ENCODE assay signal across 1 cellular context in the genomic region with DNA sequence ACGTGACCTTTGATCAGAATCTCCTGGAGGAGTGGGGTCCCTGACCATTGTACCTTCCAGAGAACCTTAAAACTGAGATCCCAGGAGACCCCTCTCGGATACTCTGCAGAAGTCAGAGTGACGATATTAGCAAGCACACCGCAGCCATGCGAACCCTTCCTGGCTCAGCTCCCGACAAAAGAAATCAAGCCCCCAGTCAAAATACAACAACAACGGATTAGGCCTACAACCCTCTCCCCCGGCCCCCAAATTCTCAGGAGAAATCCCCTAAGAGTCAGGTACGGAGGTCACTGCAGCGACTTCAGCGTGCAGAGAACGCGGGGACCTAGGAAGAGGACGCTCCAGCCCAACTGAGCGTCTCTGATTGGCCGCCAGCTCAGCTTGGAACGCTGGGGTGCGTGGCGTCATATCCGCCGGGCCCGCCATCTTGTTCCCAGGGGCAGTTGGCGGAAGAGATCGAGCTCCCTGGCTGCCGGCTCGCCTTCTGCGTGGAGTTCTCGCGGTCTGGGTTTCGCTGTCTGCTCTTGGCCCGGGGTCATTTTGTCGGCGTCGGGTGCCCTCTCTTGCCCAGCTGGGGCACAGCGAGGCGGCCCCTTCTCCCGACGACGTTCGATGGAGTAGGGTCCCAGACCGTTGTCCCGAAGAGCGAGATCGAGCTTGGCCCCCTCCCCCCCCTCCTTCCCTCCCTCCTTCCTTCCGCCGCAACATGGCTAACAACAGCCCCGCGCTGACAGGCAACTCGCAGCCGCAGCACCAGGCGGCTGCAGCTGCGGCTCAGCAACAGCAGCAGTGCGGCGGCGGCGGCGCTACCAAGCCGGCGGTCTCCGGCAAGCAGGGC.
TF ChIP-seq lines count a peak whose summit lies in the region.

A gene with protein sequence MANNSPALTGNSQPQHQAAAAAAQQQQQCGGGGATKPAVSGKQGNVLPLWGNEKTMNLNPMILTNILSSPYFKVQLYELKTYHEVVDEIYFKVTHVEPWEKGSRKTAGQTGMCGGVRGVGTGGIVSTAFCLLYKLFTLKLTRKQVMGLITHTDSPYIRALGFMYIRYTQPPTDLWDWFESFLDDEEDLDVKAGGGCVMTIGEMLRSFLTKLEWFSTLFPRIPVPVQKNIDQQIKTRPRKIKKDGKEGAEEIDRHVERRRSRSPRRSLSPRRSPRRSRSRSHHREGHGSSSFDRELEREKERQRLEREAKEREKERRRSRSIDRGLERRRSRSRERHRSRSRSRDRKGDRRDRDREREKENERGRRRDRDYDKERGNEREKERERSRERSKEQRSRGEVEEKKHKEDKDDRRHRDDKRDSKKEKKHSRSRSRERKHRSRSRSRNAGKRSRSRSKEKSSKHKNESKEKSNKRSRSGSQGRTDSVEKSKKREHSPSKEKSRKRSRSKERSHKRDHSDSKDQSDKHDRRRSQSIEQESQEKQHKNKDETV (plus strand): TSS at position 425 of the 838 bp plus-strand sequence. CDS start 282 bp downstream, at position 707.

TF ChIP-seq in HepG2, 621 proteins besides CTCF, POLR2A, EP300 and RAD21 (continued from another document and continues in another):
- TF ChIP-seq, protein P1, sequence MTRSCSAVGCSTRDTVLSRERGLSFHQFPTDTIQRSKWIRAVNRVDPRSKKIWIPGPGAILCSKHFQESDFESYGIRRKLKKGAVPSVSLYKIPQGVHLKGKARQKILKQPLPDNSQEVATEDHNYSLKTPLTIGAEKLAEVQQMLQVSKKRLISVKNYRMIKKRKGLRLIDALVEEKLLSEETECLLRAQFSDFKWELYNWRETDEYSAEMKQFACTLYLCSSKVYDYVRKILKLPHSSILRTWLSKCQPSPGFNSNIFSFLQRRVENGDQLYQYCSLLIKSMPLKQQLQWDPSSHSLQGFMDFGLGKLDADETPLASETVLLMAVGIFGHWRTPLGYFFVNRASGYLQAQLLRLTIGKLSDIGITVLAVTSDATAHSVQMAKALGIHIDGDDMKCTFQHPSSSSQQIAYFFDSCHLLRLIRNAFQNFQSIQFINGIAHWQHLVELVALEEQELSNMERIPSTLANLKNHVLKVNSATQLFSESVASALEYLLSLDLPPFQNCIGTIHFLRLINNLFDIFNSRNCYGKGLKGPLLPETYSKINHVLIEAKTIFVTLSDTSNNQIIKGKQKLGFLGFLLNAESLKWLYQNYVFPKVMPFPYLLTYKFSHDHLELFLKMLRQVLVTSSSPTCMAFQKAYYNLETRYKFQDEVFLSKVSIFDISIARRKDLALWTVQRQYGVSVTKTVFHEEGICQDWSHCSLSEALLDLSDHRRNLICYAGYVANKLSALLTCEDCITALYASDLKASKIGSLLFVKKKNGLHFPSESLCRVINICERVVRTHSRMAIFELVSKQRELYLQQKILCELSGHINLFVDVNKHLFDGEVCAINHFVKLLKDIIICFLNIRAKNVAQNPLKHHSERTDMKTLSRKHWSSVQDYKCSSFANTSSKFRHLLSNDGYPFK (CRISPR knock-in tag; IDR thresholded peaks at IDR 0.05; ENCODE audit: borderline replicate concordance) = peak; percentile 94; the same call in 1 of the 2 replicates
- TF ChIP-seq, protein P2, sequence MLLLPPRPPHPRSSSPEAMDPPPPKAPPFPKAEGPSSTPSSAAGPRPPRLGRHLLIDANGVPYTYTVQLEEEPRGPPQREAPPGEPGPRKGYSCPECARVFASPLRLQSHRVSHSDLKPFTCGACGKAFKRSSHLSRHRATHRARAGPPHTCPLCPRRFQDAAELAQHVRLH (CRISPR knock-in tag; IDR thresholded peaks at IDR 0.05; ENCODE audit: borderline replicate concordance, low read depth) = peak; percentile 79; the same call in 1 of the 2 replicates
- no peak for TF ChIP-seq MIER2 (CRISPR knock-in tag; IDR thresholded peaks at IDR 0.05)
- TF ChIP-seq, protein P3, sequence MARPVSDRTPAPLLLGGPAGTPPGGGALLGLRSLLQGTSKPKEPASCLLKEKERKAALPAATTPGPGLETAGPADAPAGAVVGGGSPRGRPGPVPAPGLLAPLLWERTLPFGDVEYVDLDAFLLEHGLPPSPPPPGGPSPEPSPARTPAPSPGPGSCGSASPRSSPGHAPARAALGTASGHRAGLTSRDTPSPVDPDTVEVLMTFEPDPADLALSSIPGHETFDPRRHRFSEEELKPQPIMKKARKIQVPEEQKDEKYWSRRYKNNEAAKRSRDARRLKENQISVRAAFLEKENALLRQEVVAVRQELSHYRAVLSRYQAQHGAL (CRISPR knock-in tag; IDR thresholded peaks at IDR 0.05; ENCODE audit: not compliant biosample characterization) = no peak
- TF ChIP-seq PTBP1 (IDR thresholded peaks at IDR 0.05; ENCODE audit: low read depth, low read length, poor library complexity, severe bottlenecking) = peak; percentile 66
- no peak for TF ChIP-seq TBP (CRISPR knock-in tag; IDR thresholded peaks at IDR 0.05)
- TF ChIP-seq, protein P4, sequence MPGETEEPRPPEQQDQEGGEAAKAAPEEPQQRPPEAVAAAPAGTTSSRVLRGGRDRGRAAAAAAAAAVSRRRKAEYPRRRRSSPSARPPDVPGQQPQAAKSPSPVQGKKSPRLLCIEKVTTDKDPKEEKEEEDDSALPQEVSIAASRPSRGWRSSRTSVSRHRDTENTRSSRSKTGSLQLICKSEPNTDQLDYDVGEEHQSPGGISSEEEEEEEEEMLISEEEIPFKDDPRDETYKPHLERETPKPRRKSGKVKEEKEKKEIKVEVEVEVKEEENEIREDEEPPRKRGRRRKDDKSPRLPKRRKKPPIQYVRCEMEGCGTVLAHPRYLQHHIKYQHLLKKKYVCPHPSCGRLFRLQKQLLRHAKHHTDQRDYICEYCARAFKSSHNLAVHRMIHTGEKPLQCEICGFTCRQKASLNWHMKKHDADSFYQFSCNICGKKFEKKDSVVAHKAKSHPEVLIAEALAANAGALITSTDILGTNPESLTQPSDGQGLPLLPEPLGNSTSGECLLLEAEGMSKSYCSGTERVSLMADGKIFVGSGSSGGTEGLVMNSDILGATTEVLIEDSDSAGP (CRISPR knock-in tag; IDR thresholded peaks at IDR 0.05; ENCODE audit: borderline replicate concordance) = peak; percentile 90; the same call in 1 of the 2 replicates
- 0 out of 2 replicates have a peak, but pooled peaks have one; percentile 73 for TF ChIP-seq AHR (CRISPR knock-in tag; IDR thresholded peaks at IDR 0.05)
- TF ChIP-seq ZNF607 (CRISPR knock-in tag; IDR thresholded peaks at IDR 0.05; ENCODE audit: borderline replicate concordance) = no peak
- TF ChIP-seq NCOR1 (IDR thresholded peaks at IDR 0.05; ENCODE audit: borderline replicate concordance, low read length) = no peak
- no peak for TF ChIP-seq SOX13 (IDR thresholded peaks at IDR 0.05)
- TF ChIP-seq SOX13 (CRISPR knock-in tag; conservative IDR thresholded peaks at IDR 0.05 in 1 of 2, IDR thresholded peaks at IDR 0.05 in 1 of 2) = no peak
- TF ChIP-seq ZBTB20 (CRISPR knock-in tag; IDR thresholded peaks at IDR 0.05; ENCODE audit: borderline replicate concordance, low read depth) = peak; percentile 82; the same call in 1 of the 2 replicates
- no peak for TF ChIP-seq ZNF3 (CRISPR knock-in tag; IDR thresholded peaks at IDR 0.05)
- TF ChIP-seq, protein P5, sequence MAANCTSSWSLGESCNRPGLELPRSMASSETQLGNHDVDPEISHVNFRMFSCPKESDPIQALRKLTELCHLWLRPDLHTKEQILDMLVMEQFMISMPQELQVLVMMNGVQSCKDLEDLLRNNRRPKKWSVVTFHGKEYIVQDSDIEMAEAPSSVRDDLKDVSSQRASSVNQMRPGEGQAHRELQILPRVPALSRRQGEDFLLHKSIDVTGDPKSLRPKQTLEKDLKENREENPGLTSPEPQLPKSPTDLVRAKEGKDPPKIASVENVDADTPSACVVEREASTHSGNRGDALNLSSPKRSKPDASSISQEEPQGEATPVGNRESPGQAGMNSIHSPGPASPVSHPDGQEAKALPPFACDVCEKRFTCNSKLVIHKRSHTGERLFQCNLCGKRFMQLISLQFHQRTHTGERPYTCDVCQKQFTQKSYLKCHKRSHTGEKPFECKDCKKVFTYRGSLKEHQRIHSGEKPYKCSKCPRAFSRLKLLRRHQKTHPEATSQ (CRISPR knock-in tag; IDR thresholded peaks at IDR 0.05; ENCODE audit: borderline replicate concordance) = no peak
- 0 out of 2 replicates have a peak, but pooled peaks have one; percentile 85 for TF ChIP-seq ZNF234 (CRISPR knock-in tag; conservative IDR thresholded peaks at IDR 0.05)
- no peak for TF ChIP-seq MZF1 (CRISPR knock-in tag; IDR thresholded peaks at IDR 0.05; ENCODE audit: borderline replicate concordance)
- TF ChIP-seq ZNF558 (CRISPR knock-in tag; IDR thresholded peaks at IDR 0.05; ENCODE audit: borderline replicate concordance) = peak; percentile 54; the same call in 1 of the 2 replicates
- peak; percentile 36; the same call in 1 of the 2 replicates for TF ChIP-seq HCFC1 (IDR thresholded peaks at IDR 0.05; ENCODE audit: low read depth, low read length)
- no peak for TF ChIP-seq FLYWCH1 (CRISPR knock-in tag; IDR thresholded peaks at IDR 0.05)
- TF ChIP-seq, protein P6, sequence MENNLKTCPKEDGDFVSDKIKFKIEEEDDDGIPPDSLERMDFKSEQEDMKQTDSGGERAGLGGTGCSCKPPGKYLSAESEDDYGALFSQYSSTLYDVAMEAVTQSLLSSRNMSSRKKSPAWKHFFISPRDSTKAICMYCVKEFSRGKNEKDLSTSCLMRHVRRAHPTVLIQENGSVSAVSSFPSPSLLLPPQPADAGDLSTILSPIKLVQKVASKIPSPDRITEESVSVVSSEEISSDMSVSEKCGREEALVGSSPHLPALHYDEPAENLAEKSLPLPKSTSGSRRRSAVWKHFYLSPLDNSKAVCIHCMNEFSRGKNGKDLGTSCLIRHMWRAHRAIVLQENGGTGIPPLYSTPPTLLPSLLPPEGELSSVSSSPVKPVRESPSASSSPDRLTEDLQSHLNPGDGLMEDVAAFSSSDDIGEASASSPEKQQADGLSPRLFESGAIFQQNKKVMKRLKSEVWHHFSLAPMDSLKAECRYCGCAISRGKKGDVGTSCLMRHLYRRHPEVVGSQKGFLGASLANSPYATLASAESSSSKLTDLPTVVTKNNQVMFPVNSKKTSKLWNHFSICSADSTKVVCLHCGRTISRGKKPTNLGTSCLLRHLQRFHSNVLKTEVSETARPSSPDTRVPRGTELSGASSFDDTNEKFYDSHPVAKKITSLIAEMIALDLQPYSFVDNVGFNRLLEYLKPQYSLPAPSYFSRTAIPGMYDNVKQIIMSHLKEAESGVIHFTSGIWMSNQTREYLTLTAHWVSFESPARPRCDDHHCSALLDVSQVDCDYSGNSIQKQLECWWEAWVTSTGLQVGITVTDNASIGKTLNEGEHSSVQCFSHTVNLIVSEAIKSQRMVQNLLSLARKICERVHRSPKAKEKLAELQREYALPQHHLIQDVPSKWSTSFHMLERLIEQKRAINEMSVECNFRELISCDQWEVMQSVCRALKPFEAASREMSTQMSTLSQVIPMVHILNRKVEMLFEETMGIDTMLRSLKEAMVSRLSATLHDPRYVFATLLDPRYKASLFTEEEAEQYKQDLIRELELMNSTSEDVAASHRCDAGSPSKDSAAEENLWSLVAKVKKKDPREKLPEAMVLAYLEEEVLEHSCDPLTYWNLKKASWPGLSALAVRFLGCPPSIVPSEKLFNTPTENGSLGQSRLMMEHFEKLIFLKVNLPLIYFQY (CRISPR knock-in tag; IDR thresholded peaks at IDR 0.05; ENCODE audit: borderline replicate concordance) = 0 out of 2 replicates have a peak, but pooled peaks have one; percentile 28
- TF ChIP-seq, protein P7, sequence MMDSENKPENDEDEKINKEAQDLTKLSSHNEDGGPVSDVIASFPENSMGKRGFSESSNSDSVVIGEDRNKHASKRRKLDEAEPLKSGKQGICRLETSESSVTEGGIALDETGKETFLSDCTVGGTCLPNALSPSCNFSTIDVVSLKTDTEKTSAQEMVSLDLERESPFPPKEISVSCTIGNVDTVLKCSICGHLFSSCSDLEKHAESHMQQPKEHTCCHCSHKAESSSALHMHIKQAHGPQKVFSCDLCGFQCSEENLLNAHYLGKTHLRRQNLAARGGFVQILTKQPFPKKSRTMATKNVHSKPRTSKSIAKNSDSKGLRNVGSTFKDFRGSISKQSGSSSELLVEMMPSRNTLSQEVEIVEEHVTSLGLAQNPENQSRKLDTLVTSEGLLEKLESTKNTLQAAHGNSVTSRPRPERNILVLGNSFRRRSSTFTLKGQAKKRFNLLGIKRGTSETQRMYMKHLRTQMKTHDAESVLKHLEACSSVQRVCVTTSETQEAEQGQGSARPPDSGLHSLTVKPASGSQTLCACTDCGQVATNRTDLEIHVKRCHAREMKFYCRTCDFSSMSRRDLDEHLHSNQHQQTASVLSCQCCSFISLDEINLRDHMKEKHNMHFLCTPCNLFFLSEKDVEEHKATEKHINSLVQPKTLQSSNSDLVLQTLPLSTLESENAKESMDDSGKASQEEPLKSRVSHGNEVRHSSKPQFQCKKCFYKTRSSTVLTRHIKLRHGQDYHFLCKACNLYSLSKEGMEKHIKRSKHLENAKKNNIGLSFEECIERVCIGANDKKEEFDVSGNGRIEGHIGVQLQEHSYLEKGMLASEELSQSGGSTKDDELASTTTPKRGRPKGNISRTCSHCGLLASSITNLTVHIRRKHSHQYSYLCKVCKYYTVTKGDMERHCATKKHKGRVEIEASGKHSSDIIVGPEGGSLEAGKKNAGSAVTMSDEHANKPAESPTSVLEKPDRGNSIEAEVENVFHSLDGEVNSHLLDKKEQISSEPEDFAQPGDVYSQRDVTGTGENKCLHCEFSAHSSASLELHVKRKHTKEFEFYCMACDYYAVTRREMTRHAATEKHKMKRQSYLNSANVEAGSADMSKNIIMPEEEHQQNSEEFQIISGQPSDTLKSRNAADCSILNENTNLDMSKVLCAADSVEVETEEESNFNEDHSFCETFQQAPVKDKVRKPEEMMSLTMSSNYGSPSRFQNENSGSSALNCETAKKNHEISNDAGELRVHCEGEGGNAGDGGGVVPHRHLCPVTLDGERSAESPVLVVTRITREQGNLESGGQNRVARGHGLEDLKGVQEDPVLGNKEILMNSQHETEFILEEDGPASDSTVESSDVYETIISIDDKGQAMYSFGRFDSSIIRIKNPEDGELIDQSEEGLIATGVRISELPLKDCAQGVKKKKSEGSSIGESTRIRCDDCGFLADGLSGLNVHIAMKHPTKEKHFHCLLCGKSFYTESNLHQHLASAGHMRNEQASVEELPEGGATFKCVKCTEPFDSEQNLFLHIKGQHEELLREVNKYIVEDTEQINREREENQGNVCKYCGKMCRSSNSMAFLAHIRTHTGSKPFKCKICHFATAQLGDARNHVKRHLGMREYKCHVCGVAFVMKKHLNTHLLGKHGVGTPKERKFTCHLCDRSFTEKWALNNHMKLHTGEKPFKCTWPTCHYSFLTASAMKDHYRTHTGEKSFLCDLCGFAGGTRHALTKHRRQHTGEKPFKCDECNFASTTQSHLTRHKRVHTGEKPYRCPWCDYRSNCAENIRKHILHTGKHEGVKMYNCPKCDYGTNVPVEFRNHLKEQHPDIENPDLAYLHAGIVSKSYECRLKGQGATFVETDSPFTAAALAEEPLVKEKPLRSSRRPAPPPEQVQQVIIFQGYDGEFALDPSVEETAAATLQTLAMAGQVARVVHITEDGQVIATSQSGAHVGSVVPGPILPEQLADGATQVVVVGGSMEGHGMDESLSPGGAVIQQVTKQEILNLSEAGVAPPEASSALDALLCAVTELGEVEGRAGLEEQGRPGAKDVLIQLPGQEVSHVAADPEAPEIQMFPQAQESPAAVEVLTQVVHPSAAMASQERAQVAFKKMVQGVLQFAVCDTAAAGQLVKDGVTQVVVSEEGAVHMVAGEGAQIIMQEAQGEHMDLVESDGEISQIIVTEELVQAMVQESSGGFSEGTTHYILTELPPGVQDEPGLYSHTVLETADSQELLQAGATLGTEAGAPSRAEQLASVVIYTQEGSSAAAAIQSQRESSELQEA (CRISPR knock-in tag; IDR thresholded peaks at IDR 0.05; ENCODE audit: not compliant biosample characterization) = no peak
- no peak for TF ChIP-seq TBX3 (IDR thresholded peaks at IDR 0.05; ENCODE audit: borderline replicate concordance)
- TF ChIP-seq, protein P8, sequence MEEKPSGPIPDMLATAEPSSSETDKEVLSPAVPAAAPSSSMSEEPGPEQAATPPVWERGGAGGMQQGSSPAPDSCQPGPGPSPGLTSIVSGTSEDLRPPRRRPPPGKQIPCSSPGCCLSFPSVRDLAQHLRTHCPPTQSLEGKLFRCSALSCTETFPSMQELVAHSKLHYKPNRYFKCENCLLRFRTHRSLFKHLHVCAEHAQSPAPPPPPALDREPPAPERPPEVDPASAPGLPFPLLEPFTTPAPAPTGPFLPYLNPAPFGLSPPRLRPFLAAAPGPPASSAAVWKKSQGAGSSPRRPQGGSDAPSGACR (CRISPR knock-in tag; IDR thresholded peaks at IDR 0.05) = no peak; the same call in 1 of the 2 replicates
- TF ChIP-seq ZNF101 (CRISPR knock-in tag; IDR thresholded peaks at IDR 0.05; ENCODE audit: borderline replicate concordance, low read depth) = 0 out of 2 replicates have a peak, but pooled peaks have one; percentile 72
